In the genomic region with DNA sequence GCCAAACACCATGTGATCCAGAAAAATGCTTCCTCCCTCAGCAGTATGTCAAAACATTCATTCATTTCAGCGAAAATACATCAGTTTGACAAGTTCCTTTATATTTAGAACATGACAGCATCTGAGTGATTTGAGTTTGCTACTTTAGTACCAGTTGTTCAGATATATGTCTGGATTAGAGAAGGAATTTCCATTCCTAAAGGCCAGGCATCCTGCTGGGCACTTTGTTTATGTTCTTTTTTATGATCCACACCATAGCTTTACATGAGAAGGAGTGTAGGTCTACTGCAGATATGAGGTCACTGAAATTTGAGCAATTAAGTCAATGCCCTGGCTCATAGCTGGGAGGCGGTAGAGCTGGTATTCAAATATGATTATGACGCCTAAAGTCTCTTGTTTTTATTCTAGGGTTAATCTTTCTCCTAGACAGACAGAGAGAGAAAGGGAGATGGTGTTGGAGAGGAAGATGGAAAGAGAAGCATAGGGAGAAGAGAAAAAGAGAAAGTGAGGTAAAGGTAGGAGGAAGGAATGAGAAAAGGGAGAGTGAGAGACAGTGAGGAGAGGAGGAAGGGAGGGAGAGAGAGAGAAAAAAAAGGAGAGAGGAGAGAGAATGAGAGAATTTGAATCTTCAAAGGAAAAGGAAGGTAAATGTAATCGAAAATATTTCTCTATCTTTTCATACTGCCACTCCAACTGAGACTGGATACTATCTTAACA, we compare ENCODE assay signal across 1 cellular context.
A peak's percentile ranks its signal among the peaks of the same experiment; 100 is the strongest.
TF ChIP-seq lines count a peak whose summit lies in the region.

No MANE protein-coding gene starts in this region.

TF ChIP-seq in HEK293, 187 proteins besides CTCF, POLR2A, EP300 and RAD21 (continued from another document and continues in another):
- TF ChIP-seq ZNF530 (tag by site-specific recombination; IDR thresholded peaks at IDR 0.05; ENCODE audit: low read depth) (no peak), ZNF548 (tag by site-specific recombination; IDR thresholded peaks at IDR 0.05) (no peak), ZBTB21 (tag by site-specific recombination; IDR thresholded peaks at IDR 0.05) (peak; percentile 92), GLIS1 (tag by site-specific recombination; IDR thresholded peaks at IDR 0.05) (no peak), ZNF239 (tag by site-specific recombination; IDR thresholded peaks at IDR 0.05) (no peak), ZNF624 (tag by site-specific recombination; IDR thresholded peaks at IDR 0.05) (no peak), GLI4 (tag by site-specific recombination; IDR thresholded peaks at IDR 0.05) (0 out of 2 replicates have a peak, but pooled peaks have one; percentile 53), ZNF140 (tag by site-specific recombination; IDR thresholded peaks at IDR 0.05) (no peak), ZNF626 (tag by site-specific recombination; IDR thresholded peaks at IDR 0.05) (no peak), HOXA7 (CRISPR knock-in tag; IDR thresholded peaks at IDR 0.05; ENCODE audit: borderline replicate concordance) (no peak), ZNF274 (IDR thresholded peaks at IDR 0.05; ENCODE audit: low read length) (no peak), ZNF274 (tag by site-specific recombination; IDR thresholded peaks at IDR 0.05; ENCODE audit: borderline replicate concordance) (no peak), ZNF658 (tag by site-specific recombination; IDR thresholded peaks at IDR 0.05) (no peak), EGR2 (tag by site-specific recombination; IDR thresholded peaks at IDR 0.05; ENCODE audit: low read depth) (no peak), TRIM28 (IDR thresholded peaks at IDR 0.05; ENCODE audit: borderline replicate concordance, low read length) (peak; percentile 88), ZNF341 (tag by site-specific recombination; IDR thresholded peaks at IDR 0.05; ENCODE audit: low read depth) (no peak), ZNF416 (tag by site-specific recombination; IDR thresholded peaks at IDR 0.05) (no peak), REPIN1 (tag by site-specific recombination; IDR thresholded peaks at IDR 0.05; ENCODE audit: low read depth) (no peak), ZNF670 (tag by site-specific recombination; IDR thresholded peaks at IDR 0.05; ENCODE audit: low read depth) (no peak), ZNF560 (tag by site-specific recombination; IDR thresholded peaks at IDR 0.05; ENCODE audit: borderline replicate concordance) (no peak), ZNF394 (tag by site-specific recombination; IDR thresholded peaks at IDR 0.05; ENCODE audit: borderline replicate concordance) (0 out of 2 replicates have a peak, but pooled peaks have one; percentile 42), HOXD13 (CRISPR knock-in tag; IDR thresholded peaks at IDR 0.05; ENCODE audit: borderline replicate concordance) (peak; percentile 71; the same call in 1 of the 2 replicates), ZNF514 (tag by site-specific recombination; IDR thresholded peaks at IDR 0.05) (no peak), KLF16 (tag by site-specific recombination; IDR thresholded peaks at IDR 0.05) (no peak), ZNF155 (tag by site-specific recombination; IDR thresholded peaks at IDR 0.05) (no peak), ZNF600 (tag by site-specific recombination; IDR thresholded peaks at IDR 0.05) (peak; percentile 82), ZFP3 (tag by site-specific recombination; IDR thresholded peaks at IDR 0.05; ENCODE audit: low read depth) (no peak), YY1 (tag by site-specific recombination; IDR thresholded peaks at IDR 0.05) (no peak), ZNF19 (tag by site-specific recombination; IDR thresholded peaks at IDR 0.05; ENCODE audit: low read depth) (no peak), ZBTB17 (tag by site-specific recombination; IDR thresholded peaks at IDR 0.05) (peak; percentile 64; the same call in 1 of the 2 replicates)
- TF ChIP-seq, protein P1, sequence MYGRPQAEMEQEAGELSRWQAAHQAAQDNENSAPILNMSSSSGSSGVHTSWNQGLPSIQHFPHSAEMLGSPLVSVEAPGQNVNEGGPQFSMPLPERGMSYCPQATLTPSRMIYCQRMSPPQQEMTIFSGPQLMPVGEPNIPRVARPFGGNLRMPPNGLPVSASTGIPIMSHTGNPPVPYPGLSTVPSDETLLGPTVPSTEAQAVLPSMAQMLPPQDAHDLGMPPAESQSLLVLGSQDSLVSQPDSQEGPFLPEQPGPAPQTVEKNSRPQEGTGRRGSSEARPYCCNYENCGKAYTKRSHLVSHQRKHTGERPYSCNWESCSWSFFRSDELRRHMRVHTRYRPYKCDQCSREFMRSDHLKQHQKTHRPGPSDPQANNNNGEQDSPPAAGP (tag by site-specific recombination; IDR thresholded peaks at IDR 0.05): no peak
- TF ChIP-seq, protein P2, sequence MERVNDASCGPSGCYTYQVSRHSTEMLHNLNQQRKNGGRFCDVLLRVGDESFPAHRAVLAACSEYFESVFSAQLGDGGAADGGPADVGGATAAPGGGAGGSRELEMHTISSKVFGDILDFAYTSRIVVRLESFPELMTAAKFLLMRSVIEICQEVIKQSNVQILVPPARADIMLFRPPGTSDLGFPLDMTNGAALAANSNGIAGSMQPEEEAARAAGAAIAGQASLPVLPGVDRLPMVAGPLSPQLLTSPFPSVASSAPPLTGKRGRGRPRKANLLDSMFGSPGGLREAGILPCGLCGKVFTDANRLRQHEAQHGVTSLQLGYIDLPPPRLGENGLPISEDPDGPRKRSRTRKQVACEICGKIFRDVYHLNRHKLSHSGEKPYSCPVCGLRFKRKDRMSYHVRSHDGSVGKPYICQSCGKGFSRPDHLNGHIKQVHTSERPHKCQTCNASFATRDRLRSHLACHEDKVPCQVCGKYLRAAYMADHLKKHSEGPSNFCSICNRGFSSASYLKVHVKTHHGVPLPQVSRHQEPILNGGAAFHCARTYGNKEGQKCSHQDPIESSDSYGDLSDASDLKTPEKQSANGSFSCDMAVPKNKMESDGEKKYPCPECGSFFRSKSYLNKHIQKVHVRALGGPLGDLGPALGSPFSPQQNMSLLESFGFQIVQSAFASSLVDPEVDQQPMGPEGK (tag by site-specific recombination; IDR thresholded peaks at IDR 0.05): no peak
- TF ChIP-seq, protein P3, sequence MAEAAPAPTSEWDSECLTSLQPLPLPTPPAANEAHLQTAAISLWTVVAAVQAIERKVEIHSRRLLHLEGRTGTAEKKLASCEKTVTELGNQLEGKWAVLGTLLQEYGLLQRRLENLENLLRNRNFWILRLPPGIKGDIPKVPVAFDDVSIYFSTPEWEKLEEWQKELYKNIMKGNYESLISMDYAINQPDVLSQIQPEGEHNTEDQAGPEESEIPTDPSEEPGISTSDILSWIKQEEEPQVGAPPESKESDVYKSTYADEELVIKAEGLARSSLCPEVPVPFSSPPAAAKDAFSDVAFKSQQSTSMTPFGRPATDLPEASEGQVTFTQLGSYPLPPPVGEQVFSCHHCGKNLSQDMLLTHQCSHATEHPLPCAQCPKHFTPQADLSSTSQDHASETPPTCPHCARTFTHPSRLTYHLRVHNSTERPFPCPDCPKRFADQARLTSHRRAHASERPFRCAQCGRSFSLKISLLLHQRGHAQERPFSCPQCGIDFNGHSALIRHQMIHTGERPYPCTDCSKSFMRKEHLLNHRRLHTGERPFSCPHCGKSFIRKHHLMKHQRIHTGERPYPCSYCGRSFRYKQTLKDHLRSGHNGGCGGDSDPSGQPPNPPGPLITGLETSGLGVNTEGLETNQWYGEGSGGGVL (tag by site-specific recombination; IDR thresholded peaks at IDR 0.05): no peak
- TF ChIP-seq, protein P4, sequence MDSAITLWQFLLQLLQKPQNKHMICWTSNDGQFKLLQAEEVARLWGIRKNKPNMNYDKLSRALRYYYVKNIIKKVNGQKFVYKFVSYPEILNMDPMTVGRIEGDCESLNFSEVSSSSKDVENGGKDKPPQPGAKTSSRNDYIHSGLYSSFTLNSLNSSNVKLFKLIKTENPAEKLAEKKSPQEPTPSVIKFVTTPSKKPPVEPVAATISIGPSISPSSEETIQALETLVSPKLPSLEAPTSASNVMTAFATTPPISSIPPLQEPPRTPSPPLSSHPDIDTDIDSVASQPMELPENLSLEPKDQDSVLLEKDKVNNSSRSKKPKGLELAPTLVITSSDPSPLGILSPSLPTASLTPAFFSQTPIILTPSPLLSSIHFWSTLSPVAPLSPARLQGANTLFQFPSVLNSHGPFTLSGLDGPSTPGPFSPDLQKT (IDR thresholded peaks at IDR 0.05; ENCODE audit: borderline replicate concordance, low read depth, low read length): no peak
- TF ChIP-seq, protein P5, sequence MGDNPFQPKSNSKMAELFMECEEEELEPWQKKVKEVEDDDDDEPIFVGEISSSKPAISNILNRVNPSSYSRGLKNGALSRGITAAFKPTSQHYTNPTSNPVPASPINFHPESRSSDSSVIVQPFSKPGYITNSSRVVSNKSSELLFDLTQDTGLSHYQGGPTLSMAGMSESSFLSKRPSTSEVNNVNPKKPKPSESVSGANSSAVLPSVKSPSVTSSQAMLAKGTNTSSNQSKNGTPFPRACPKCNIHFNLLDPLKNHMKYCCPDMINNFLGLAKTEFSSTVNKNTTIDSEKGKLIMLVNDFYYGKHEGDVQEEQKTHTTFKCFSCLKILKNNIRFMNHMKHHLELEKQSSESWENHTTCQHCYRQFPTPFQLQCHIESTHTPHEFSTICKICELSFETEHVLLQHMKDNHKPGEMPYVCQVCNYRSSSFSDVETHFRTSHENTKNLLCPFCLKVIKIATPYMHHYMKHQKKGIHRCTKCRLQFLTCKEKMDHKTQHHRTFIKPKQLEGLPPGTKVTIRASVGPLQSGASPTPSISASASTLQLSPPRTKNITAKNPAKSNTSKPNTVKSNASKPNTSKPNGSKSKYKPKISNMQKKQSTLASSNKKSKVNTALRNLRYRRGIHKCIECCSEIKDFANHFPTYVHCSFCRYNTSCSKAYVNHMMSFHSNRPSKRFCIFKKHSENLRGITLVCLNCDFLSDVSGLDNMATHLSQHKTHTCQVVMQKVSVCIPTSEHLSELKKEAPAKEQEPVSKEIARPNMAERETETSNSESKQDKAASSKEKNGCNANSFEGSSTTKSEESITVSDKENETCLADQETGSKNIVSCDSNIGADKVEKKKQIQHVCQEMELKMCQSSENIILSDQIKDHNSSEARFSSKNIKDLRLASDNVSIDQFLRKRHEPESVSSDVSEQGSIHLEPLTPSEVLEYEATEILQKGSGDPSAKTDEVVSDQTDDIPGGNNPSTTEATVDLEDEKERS (tag by site-specific recombination; IDR thresholded peaks at IDR 0.05): no peak
- TF ChIP-seq, protein P6, sequence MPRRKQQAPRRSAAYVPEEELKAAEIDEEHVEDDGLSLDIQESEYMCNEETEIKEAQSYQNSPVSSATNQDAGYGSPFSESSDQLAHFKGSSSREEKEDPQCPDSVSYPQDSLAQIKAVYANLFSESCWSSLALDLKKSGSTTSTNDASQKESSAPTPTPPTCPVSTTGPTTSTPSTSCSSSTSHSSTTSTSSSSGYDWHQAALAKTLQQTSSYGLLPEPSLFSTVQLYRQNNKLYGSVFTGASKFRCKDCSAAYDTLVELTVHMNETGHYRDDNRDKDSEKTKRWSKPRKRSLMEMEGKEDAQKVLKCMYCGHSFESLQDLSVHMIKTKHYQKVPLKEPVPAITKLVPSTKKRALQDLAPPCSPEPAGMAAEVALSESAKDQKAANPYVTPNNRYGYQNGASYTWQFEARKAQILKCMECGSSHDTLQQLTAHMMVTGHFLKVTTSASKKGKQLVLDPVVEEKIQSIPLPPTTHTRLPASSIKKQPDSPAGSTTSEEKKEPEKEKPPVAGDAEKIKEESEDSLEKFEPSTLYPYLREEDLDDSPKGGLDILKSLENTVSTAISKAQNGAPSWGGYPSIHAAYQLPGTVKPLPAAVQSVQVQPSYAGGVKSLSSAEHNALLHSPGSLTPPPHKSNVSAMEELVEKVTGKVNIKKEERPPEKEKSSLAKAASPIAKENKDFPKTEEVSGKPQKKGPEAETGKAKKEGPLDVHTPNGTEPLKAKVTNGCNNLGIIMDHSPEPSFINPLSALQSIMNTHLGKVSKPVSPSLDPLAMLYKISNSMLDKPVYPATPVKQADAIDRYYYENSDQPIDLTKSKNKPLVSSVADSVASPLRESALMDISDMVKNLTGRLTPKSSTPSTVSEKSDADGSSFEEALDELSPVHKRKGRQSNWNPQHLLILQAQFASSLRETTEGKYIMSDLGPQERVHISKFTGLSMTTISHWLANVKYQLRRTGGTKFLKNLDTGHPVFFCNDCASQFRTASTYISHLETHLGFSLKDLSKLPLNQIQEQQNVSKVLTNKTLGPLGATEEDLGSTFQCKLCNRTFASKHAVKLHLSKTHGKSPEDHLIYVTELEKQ (tag by site-specific recombination; IDR thresholded peaks at IDR 0.05; ENCODE audit: borderline replicate concordance): no peak; the same call in 1 of the 2 replicates
- TF ChIP-seq, protein P7, sequence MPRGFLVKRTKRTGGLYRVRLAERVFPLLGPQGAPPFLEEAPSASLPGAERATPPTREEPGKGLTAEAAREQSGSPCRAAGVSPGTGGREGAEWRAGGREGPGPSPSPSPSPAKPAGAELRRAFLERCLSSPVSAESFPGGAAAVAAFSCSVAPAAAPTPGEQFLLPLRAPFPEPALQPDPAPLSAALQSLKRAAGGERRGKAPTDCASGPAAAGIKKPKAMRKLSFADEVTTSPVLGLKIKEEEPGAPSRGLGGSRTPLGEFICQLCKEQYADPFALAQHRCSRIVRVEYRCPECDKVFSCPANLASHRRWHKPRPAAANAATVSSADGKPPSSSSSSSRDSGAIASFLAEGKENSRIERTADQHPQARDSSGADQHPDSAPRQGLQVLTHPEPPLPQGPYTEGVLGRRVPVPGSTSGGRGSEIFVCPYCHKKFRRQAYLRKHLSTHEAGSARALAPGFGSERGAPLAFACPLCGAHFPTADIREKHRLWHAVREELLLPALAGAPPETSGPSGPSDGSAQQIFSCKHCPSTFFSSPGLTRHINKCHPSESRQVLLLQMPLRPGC (tag by site-specific recombination; IDR thresholded peaks at IDR 0.05): peak; percentile 84
- TF ChIP-seq, protein P8, sequence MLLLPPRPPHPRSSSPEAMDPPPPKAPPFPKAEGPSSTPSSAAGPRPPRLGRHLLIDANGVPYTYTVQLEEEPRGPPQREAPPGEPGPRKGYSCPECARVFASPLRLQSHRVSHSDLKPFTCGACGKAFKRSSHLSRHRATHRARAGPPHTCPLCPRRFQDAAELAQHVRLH (tag by site-specific recombination; IDR thresholded peaks at IDR 0.05): no peak
- TF ChIP-seq, protein P9, sequence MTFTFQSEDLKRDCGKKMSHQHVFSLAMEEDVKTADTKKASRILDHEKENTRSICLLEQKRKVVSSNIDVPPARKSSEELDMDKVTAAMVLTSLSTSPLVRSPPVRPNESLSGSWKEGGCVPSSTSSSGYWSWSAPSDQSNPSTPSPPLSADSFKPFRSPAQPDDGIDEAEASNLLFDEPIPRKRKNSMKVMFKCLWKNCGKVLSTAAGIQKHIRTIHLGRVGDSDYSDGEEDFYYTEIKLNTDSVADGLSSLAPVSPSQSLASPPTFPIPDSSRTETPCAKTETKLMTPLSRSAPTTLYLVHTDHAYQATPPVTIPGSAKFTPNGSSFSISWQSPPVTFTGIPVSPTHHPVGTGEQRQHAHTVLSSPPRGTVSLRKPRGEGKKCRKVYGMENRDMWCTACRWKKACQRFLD (tag by site-specific recombination; IDR thresholded peaks at IDR 0.05): no peak
- TF ChIP-seq, protein P10, sequence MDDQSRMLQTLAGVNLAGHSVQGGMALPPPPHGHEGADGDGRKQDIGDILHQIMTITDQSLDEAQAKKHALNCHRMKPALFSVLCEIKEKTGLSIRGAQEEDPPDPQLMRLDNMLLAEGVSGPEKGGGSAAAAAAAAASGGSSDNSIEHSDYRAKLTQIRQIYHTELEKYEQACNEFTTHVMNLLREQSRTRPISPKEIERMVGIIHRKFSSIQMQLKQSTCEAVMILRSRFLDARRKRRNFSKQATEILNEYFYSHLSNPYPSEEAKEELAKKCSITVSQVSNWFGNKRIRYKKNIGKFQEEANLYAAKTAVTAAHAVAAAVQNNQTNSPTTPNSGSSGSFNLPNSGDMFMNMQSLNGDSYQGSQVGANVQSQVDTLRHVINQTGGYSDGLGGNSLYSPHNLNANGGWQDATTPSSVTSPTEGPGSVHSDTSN (CRISPR knock-in tag; IDR thresholded peaks at IDR 0.05): no peak
